ENCODE assay signal across 9 cellular contexts in the genomic region with DNA sequence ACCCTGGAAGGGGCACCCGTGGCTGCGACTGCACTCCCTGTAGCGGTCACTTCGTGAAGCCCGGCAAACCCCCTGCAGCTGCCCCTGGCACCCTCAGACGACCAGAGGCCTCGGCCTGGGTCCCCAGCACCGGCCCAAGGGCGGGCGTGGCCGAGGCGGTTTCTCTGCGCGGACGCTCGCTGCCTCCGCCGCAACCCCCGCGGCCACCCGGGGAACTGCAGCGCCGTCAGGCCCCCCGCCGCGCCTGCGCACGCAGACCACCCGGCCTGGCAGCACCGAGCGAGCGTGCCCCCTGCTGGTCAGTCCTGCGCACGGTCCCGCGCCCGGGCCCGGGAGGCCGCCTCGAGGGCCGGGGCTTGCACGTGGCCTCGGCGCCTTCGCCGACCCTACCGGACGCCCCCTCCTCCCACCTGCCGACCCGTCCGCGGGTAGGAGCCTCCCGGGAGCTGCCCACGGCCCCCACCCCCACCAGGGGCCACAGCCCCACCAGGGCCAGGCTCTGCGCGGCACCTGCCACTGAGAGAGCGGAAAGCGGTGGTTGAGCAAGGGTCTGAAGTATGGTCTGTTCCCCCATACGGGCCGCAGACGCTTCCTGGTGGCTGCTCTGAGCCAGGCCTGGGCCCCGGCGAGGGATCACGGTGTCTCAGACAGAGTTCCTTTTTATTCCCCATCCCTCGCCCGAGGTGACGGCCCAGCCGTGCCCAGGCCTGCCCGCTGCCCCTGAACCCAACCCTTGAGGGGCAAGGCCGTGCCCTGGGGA. TPM values are rescaled to one million over a fixed set of nuclear protein-coding genes. Genes with fewer than 3 reads are reported as not detected.
A peak's percentile ranks its signal among the peaks of the same experiment; 100 is the strongest.
DNase-seq lines count a peak whose midpoint lies in the region; ATAC-seq and TF ChIP-seq lines count a peak whose summit lies in the region.
"Had no signal": no experiment of that assay in that cellular context is flagged by ENCODE, and none has a peak within 500 bp of the region (broad histone marks: within the 10 kb centered on the region; RNA-seq: fewer than 3 reads in every experiment).

No MANE protein-coding gene starts in this region.

- no peaks in the 10 kb centered on the region for H3K4me1 Mint-ChIP-seq in activated T-helper 17 cell treated with anti-CD3 and anti-CD28 coated beads, Interleukin-2, amount 50 U/mL, for 72 hours
- peaks cover 7% of the 10 kb centered on the region for H3K4me1 Mint-ChIP-seq in neural crest cell

- H3K4me3 ChIP-seq in fibroblast of villous mesenchyme (ENCODE audit: low read depth, low read length): peak overlapping the region; percentile 64

- no peak overlapping the region for H3K27ac Mint-ChIP-seq in activated T-helper 17 cell treated with anti-CD3 and anti-CD28 coated beads, Interleukin-2, amount 50 U/mL, for 72 hours
- H3K27ac Mint-ChIP-seq in neural crest cell (ENCODE audit: unreplicated experiment): no peak overlapping the region

- no peaks in the 10 kb centered on the region for H3K9me3 Mint-ChIP-seq in activated T-helper 17 cell treated with anti-CD3 and anti-CD28 coated beads, Interleukin-2, amount 50 U/mL, for 72 hours
- H3K9me3 Mint-ChIP-seq in neural crest cell: no peaks in the 10 kb centered on the region

- H3K36me3 Mint-ChIP-seq in activated T-helper 17 cell treated with anti-CD3 and anti-CD28 coated beads, Interleukin-2, amount 50 U/mL, for 72 hours (ENCODE audit: low read depth): no peaks in the 10 kb centered on the region
- H3K36me3 Mint-ChIP-seq in neural crest cell (ENCODE audit: low read depth): no peaks in the 10 kb centered on the region

- TF ChIP-seq CTCF in fibroblast of villous mesenchyme (IDR thresholded peaks at IDR 0.05; ENCODE audit: insufficient read depth, low read depth, low read length) (peak; percentile 87), neural crest cell (conservative IDR thresholded peaks at IDR 0.05) (peak; percentile 93)

- no peaks in the 10 kb centered on the region for H3K27me3 Mint-ChIP-seq in activated T-helper 17 cell treated with anti-CD3 and anti-CD28 coated beads, Interleukin-2, amount 50 U/mL, for 72 hours
- H3K27me3 Mint-ChIP-seq in neural crest cell (ENCODE audit: low read depth): peaks cover 15% of the 10 kb centered on the region

- H3K4me3 Mint-ChIP-seq in activated T-helper 17 cell treated with anti-CD3 and anti-CD28 coated beads, Interleukin-2, amount 50 U/mL, for 72 hours: peak overlapping the region; percentile 66
- no peak overlapping the region for H3K4me3 Mint-ChIP-seq in neural crest cell

- in situ Hi-C loops in KBM-7 (cut with MboI; ENCODE audit: low pct_unique_long_range_greater_than_20kb, low sequenced_read_pairs): no loop called here

- peak; percentile 80 for ATAC-seq in GM21717 (IDR thresholded peaks at IDR 0.05; ENCODE audit: unreplicated experiment)
- ATAC-seq in activated T-helper 17 cell treated with anti-CD3 and anti-CD28 coated beads, Interleukin-2, amount 50 U/mL, for 72 hours (replicated peaks): peak; percentile 89
- ATAC-seq in stimulated activated naive CD8-positive, alpha-beta T cell treated with anti-CD3 and anti-CD28 coated beads, Interleukin-15, Interleukin-2, amounts not matched to agents 100 U/mL and 50 U/mL, for 24 hours: peak; percentile 94

- peak; percentile 44 for DNase-seq in DMS53 treated with DMSO at 0.1 percent for 48 hours (lab: John Stamatoyannopoulos, UW; ENCODE audit: unreplicated experiment)
- peak; percentile 90 for DNase-seq in KBM-7
- DNase-seq in RKO (ENCODE audit: low spot score): peak; percentile 84
- peak; percentile 82 for DNase-seq in fibroblast of villous mesenchyme (ENCODE audit: low read depth)
- peak; percentile 98 for DNase-seq in neural crest cell (ENCODE audit: low read depth, low spot score)
- DNase-seq in stimulated activated naive CD8-positive, alpha-beta T cell treated with anti-CD3 and anti-CD28 coated beads, Interleukin-15, Interleukin-2, amounts not matched to agents 100 U/mL and 50 U/mL, for 24 hours: peak; percentile 96

RNA-seq across cellular contexts. Expression of a gene that starts 11.5 kb away (rescaled TPM):
- not detected for total RNA-seq in activated T-helper 17 cell treated with anti-CD3 and anti-CD28 coated beads, Interleukin-2, amount 50 U/mL, for 72 hours
- not detected in 2 replicates for total RNA-seq in fibroblast of villous mesenchyme
- not detected in 2 replicates for total RNA-seq in neural crest cell
- total RNA-seq: temporal lobe had no signal

RNA-seq across cellular contexts. Expression of a gene that starts 13.2 kb away (rescaled TPM):
- 10 to 100 TPM; 31.5 to 34.3 TPM for total RNA-seq in activated T-helper 17 cell treated with anti-CD3 and anti-CD28 coated beads, Interleukin-2, amount 50 U/mL, for 72 hours
- 14.2 and 16.4 TPM in 2 replicates for total RNA-seq in fibroblast of villous mesenchyme
- 29.8 and 30.5 TPM in 2 replicates for total RNA-seq in neural crest cell

RNA-seq across cellular contexts. Expression of a gene that starts 24.7 kb away (rescaled TPM):
- under 1 TPM in 1 of 2 donors, not detected in 1; 0.37 TPM for total RNA-seq in activated T-helper 17 cell treated with anti-CD3 and anti-CD28 coated beads, Interleukin-2, amount 50 U/mL, for 72 hours
- total RNA-seq in fibroblast of villous mesenchyme (not detected in 2 replicates), neural crest cell (not detected in 2 replicates)
- total RNA-seq: temporal lobe had no signal

RNA-seq across cellular contexts. Expression of a gene that starts 29.6 kb away (rescaled TPM):
- total RNA-seq in activated T-helper 17 cell treated with anti-CD3 and anti-CD28 coated beads, Interleukin-2, amount 50 U/mL, for 72 hours: 100 to 1,000 TPM in 1 of 2 donors, 10 to 100 TPM in 1; 65.3 to 122 TPM
- 87.2 and 156 TPM in 2 replicates for total RNA-seq in fibroblast of villous mesenchyme
- 128 TPM in 2 replicates for total RNA-seq in neural crest cell

RNA-seq across cellular contexts. Expression of a gene that starts 34.9 kb away (rescaled TPM):
- total RNA-seq in activated T-helper 17 cell treated with anti-CD3 and anti-CD28 coated beads, Interleukin-2, amount 50 U/mL, for 72 hours: 1,000 to 10,000 TPM; 4,570 to 4,579 TPM
- 1,294 and 1,994 TPM in 2 replicates for total RNA-seq in fibroblast of villous mesenchyme
- 3,479 and 3,508 TPM in 2 replicates for total RNA-seq in neural crest cell

Comparison
In these comparisons a context has a peak if more than half of its experiments do, and no peak if none do; other contexts are left out.
1. Peak in every context shown above with its lines: DNase-seq, ATAC-seq and H3K4me3 ChIP-seq.
2. DNase-seq: peak in every context shown above with its lines; median percentile 98 in neural crest cell; 96 in stimulated activated naive CD8-positive, alpha-beta T cell treated with anti-CD3 and anti-CD28 coated beads, Interleukin-15, Interleukin-2, amounts not matched to agents 100 U/mL and 50 U/mL, for 24 hours; 90 in KBM-7; 84 in RKO; 82 in fibroblast of villous mesenchyme; 44 in DMS53 treated with DMSO at 0.1 percent for 48 hours.